In the genomic region with DNA sequence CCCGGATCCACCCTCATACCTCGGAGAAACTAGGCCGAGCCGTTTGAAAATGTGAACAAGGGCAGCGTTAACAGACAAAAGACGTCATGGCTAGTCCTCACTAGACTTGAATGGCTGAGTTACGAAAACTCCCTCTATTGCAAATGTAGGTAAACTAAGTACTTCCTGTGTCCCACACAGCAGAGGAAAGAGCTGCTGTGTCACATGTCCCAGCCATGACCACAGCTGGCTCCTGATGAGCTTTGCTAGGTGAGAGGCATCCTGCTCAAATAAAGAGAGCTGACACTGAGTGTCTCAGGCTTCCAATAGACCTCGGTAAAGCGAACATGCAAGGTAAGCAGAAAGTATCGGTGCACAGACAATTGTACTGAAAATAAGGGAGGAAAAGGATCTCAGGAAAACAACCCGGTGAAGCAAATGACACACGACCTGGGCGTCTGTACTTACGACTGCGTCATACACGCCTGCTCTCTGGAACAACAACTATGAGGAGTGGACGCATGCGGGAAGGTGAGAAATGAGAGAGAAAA, we compare ENCODE assay signal across 2 cellular contexts.
TF ChIP-seq lines count a peak whose summit lies in the region.

No MANE protein-coding gene starts in this region.

TF ChIP-seq in GM12891, 5 proteins besides CTCF, POLR2A, EP300 and RAD21:
- TF ChIP-seq SPI1 (IDR thresholded peaks at IDR 0.05; ENCODE audit: low read depth, low read length) (no peak), POU2F2 (IDR thresholded peaks at IDR 0.05; ENCODE audit: low read depth, low read length) (no peak), POLR2AphosphoS5 (IDR thresholded peaks at IDR 0.05; ENCODE audit: low read depth, low read length) (no peak), TAF1 (IDR thresholded peaks at IDR 0.05; ENCODE audit: low read depth, low read length) (no peak), PAX5 (IDR thresholded peaks at IDR 0.05; ENCODE audit: insufficient read depth, low read length, severe bottlenecking) (no peak)

TF ChIP-seq in HepG2, 621 proteins besides CTCF, POLR2A, EP300 and RAD21:
- TF ChIP-seq MAFK (conservative IDR thresholded peaks at IDR 0.05 in 1 of 2, IDR thresholded peaks at IDR 0.05 in 1 of 2; ENCODE audit: low read length in 2 of 2) (peak; percentile 62 to 82), SAP130 (CRISPR knock-in tag; IDR thresholded peaks at IDR 0.05; ENCODE audit: low read depth) (peak; percentile 31; the same call in 1 of the 2 replicates), PHF5A (CRISPR knock-in tag; IDR thresholded peaks at IDR 0.05; ENCODE audit: low read depth, unreplicated experiment) (no peak), TRIM22 (IDR thresholded peaks at IDR 0.05) (no peak), ZBTB1 (CRISPR knock-in tag; IDR thresholded peaks at IDR 0.05; ENCODE audit: borderline replicate concordance) (no peak), ETV5 (CRISPR knock-in tag; IDR thresholded peaks at IDR 0.05; ENCODE audit: borderline replicate concordance) (peak; percentile 25; the same call in 1 of the 2 replicates), ZNF781 (CRISPR knock-in tag; IDR thresholded peaks at IDR 0.05; ENCODE audit: borderline replicate concordance, not compliant biosample characterization) (no peak), MAFF (IDR thresholded peaks at IDR 0.05; ENCODE audit: low read depth, low read length) (peak; percentile 75)
- TF ChIP-seq, protein P1, sequence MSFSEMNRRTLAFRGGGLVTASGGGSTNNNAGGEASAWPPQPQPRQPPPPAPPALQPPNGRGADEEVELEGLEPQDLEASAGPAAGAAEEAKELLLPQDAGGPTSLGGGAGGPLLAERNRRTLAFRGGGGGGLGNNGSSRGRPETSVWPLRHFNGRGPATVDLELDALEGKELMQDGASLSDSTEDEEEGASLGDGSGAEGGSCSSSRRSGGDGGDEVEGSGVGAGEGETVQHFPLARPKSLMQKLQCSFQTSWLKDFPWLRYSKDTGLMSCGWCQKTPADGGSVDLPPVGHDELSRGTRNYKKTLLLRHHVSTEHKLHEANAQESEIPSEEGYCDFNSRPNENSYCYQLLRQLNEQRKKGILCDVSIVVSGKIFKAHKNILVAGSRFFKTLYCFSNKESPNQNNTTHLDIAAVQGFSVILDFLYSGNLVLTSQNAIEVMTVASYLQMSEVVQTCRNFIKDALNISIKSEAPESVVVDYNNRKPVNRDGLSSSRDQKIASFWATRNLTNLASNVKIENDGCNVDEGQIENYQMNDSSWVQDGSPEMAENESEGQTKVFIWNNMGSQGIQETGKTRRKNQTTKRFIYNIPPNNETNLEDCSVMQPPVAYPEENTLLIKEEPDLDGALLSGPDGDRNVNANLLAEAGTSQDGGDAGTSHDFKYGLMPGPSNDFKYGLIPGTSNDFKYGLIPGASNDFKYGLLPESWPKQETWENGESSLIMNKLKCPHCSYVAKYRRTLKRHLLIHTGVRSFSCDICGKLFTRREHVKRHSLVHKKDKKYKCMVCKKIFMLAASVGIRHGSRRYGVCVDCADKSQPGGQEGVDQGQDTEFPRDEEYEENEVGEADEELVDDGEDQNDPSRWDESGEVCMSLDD (CRISPR knock-in tag; IDR thresholded peaks at IDR 0.05; ENCODE audit: borderline replicate concordance): no peak
- TF ChIP-seq, protein P2, sequence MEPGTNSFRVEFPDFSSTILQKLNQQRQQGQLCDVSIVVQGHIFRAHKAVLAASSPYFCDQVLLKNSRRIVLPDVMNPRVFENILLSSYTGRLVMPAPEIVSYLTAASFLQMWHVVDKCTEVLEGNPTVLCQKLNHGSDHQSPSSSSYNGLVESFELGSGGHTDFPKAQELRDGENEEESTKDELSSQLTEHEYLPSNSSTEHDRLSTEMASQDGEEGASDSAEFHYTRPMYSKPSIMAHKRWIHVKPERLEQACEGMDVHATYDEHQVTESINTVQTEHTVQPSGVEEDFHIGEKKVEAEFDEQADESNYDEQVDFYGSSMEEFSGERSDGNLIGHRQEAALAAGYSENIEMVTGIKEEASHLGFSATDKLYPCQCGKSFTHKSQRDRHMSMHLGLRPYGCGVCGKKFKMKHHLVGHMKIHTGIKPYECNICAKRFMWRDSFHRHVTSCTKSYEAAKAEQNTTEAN (CRISPR knock-in tag; conservative IDR thresholded peaks at IDR 0.05): no peak
